ENCODE assay signal across 8 cellular contexts in the genomic region with DNA sequence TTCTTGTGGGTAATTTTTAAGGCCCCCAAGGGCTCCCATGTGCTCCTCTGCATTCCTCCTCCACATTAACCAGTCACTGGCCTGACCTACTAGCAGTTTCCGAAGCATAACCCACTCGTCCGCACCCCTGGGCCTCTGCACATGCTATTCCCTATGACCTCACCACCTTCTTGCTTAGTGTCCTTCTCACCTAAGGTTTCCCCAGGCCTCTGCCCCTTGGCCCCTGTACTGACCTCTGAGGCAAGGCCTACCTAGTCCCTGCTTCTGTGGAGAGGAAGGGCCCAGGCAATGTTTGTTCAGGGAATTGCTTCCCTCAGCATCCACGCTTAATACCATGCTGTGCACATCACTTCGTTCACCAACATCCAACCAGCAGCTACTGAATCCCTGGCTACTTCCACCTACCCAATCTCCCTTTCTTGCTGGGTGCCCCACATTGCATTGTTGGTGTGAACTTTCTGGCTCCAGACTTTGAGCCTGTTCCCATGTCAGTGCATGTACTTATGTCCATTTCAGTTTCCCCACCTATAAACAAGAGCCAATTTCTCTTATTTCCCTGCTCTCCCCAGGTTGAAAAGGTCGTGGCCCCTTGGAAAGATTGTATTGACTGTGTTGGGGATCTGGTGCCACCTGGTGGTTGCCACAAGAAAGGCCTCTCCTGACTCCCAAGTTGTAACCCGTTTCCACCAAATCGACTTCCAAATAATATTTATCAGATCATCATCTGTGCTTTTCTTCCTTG. TPM values are rescaled to one million over a fixed set of nuclear protein-coding genes. Genes with fewer than 3 reads are reported as not detected.
DNase-seq lines count a peak whose midpoint lies in the region; ATAC-seq, FAIRE-seq and TF ChIP-seq lines count a peak whose summit lies in the region.

No MANE protein-coding gene starts in this region.

- H3K36me3 Mint-ChIP-seq in MCF 10A (ENCODE audit: insufficient read depth, unreplicated experiment) (no peaks in the 10 kb centered on the region), type B pancreatic cell (no peaks in the 10 kb centered on the region)

- no peak overlapping the region for H3K4me3 ChIP-seq in HepG2 (replicated peaks in 1 of 3; ENCODE audit: insufficient read depth in 1 of 3, low read depth in 2 of 3, low read length in 3 of 3)

- DNase-seq in DMS53 treated with DMSO at 0.1 percent for 48 hours (lab: John Stamatoyannopoulos, UW; ENCODE audit: unreplicated experiment) (peak; percentile 41), RCC 7860 (ENCODE audit: low spot score) (peak; percentile 24), MCF 10A (ENCODE audit: unreplicated experiment) (peak; percentile 62), HepG2 (ENCODE audit: low spot score) (peak; percentile 49), type B pancreatic cell (ENCODE audit: extremely low spot score, unreplicated experiment) (no peak)

- H3K4me2 ChIP-seq in HepG2 (ENCODE audit: low read depth, low read length), result no peak overlapping the region

- no peak overlapping the region for H2AFZ ChIP-seq in HepG2 (ENCODE audit: low read length)

- no peaks in the 10 kb centered on the region for H3K36me3 ChIP-seq in HepG2 (replicated peaks in 1 of 2; ENCODE audit: control insufficient read depth in 1 of 2, insufficient read depth in 2 of 2, low read length in 2 of 2)

- TF ChIP-seq RAD21 in HepG2 (CRISPR knock-in tag; IDR thresholded peaks at IDR 0.05), result peak; percentile 38; the same call in 1 of the 2 replicates

- no peak overlapping the region for H3K27ac ChIP-seq in HepG2 (ENCODE audit: extremely low read length, insufficient read depth, low read length)

- H3K4me1 ChIP-seq in HepG2 (ENCODE audit: insufficient read depth, low read length), result no peaks in the 10 kb centered on the region

- H3K4me1 Mint-ChIP-seq in MCF 10A (ENCODE audit: insufficient read depth, unreplicated experiment) (no peaks in the 10 kb centered on the region), type B pancreatic cell (ENCODE audit: unreplicated experiment) (peaks cover 4% of the 10 kb centered on the region)

- H3K27ac Mint-ChIP-seq in MCF 10A (ENCODE audit: low read depth, unreplicated experiment) (no peak overlapping the region), type B pancreatic cell (no peak overlapping the region)

- H3K4me3 Mint-ChIP-seq in MCF 10A (ENCODE audit: unreplicated experiment) (no peak overlapping the region), type B pancreatic cell (no peak overlapping the region)

- POLR2A ChIA-PET in MCF 10A (lab: Yijun Ruan, JAX), result no interaction called here
- POLR2A ChIA-PET in HepG2 (lab: Yijun Ruan, JAX), result no interaction called here

- peaks cover 0 to 11% of the 10 kb centered on the region in 2 experiments; a peak in 4 of 5 replicates for H3K27me3 ChIP-seq in HepG2 (ENCODE audit: control insufficient read depth in 1 of 2, insufficient read depth in 2 of 2, low read length in 2 of 2)

- H4K20me1 ChIP-seq in HepG2 (ENCODE audit: insufficient read depth, low read length), result no peaks in the 10 kb centered on the region

- no peak overlapping the region for H3K9ac ChIP-seq in HepG2 (ENCODE audit: insufficient read depth, low read depth, low read length)

- H3K79me2 ChIP-seq in HepG2 (ENCODE audit: insufficient read depth, low read length), result no peaks in the 10 kb centered on the region

- TF ChIP-seq POLR2A in HepG2 (IDR thresholded peaks at IDR 0.05; ENCODE audit: insufficient read depth in 1 of 2, low read depth in 2 of 2, low read length in 2 of 2), result no peak

- in situ Hi-C loops in HepG2 (cut with HindIII; ENCODE audit: extremely low pct_ligation_motif_present, low pct_unique_long_range_greater_than_20kb), result loop anchor here (5.0 kb wide), 1 partner anchor 252 kb away; no protein-coding TSS in a partner anchor

- H3K9me3 Mint-ChIP-seq in MCF 10A (ENCODE audit: unreplicated experiment) (peaks cover 4% of the 10 kb centered on the region), type B pancreatic cell (peaks cover 9% of the 10 kb centered on the region)

- H3K27me3 Mint-ChIP-seq in MCF 10A (ENCODE audit: insufficient read depth, unreplicated experiment) (peaks cover 20% of the 10 kb centered on the region), type B pancreatic cell (no peaks in the 10 kb centered on the region)

- peak; percentile 22 for FAIRE-seq in RCC 7860 (lab: Jason Lieb, UNC)
- FAIRE-seq in HepG2 (lab: Jason Lieb, UNC), result peak; percentile 88

- BruUV-seq in MCF 10A (replicated peaks; lab: Mats Ljungman, UMichigan), result no TSS peak
- no TSS peak for BruUV-seq in HepG2 (replicated peaks; lab: Mats Ljungman, UMichigan)

- no peaks in the 10 kb centered on the region for H3K9me3 ChIP-seq in HepG2 (ENCODE audit: low read length)

- ATAC-seq in HG03460 (IDR thresholded peaks at IDR 0.05; ENCODE audit: unreplicated experiment) (peak; percentile 54), HepG2 (peak; percentile 86), HG02610 (IDR thresholded peaks at IDR 0.05; ENCODE audit: unreplicated experiment) (no peak), HG02884 (IDR thresholded peaks at IDR 0.05; ENCODE audit: unreplicated experiment) (no peak)

- peak; percentile 86 for TF ChIP-seq CTCF in MCF 10A (IDR thresholded peaks at IDR 0.05; ENCODE audit: unreplicated experiment)
- TF ChIP-seq CTCF in HepG2 (CRISPR knock-in tag; IDR thresholded peaks at IDR 0.05), result peak; percentile 89
- TF ChIP-seq CTCF in type B pancreatic cell (conservative IDR thresholded peaks at IDR 0.05), result peak; percentile 91

- TF ChIP-seq EP300 in HepG2 (IDR thresholded peaks at IDR 0.05; ENCODE audit: low read depth in 2 of 2, low read length in 2 of 2) (no peak), HepG2 (CRISPR knock-in tag; IDR thresholded peaks at IDR 0.05; ENCODE audit: borderline replicate concordance) (no peak)

- 19% methylated on average over 8 of the region's 8 CpGs for WGBS in HepG2 (ENCODE audit: low lambda C conversion rate)

- CTCF ChIA-PET in MCF 10A (lab: Yijun Ruan, JAX) (interaction anchor here (0.6 to 6.6 kb wide), 13 partner anchors 8 to 1698 kb away, joined by 3 to 75 read pairs (median 4); no protein-coding TSS in a partner anchor), HepG2 (lab: Yijun Ruan, JAX; ENCODE audit: low intra/inter-chr PET ratio, low total read pairs) (interaction anchor here (0.7 to 3.7 kb wide), 5 partner anchors 18 to 252 kb away, joined by 4 to 39 read pairs (median 6); no protein-coding TSS in a partner anchor)

- intact Hi-C loops in MCF 10A (cut with micrococcal nuclease) (loop anchor here (1.0 kb wide), 3 partner anchors 18 to 252 kb away; no protein-coding TSS in a partner anchor), HepG2 (cut with micrococcal nuclease; ENCODE audit: unreplicated experiment) (loop anchor here (1.0 kb wide), 2 partner anchors 18 to 252 kb away; no protein-coding TSS in a partner anchor)

TF ChIP-seq in HepG2, 621 proteins besides CTCF, POLR2A, EP300 and RAD21 (continues in another document):
- TF ChIP-seq ELK4 (CRISPR knock-in tag; IDR thresholded peaks at IDR 0.05; ENCODE audit: borderline replicate concordance) (no peak), FOXO4 (CRISPR knock-in tag; conservative IDR thresholded peaks at IDR 0.05) (no peak), HHEX (CRISPR knock-in tag; IDR thresholded peaks at IDR 0.05) (no peak), NR2F2 (IDR thresholded peaks at IDR 0.05; ENCODE audit: borderline replicate concordance, low read depth) (peak; percentile 45; the same call in 1 of the 2 replicates)

RNA-seq across cellular contexts. Expression of gene TMEM177, which starts 19.2 kb away (rescaled TPM):
- total RNA-seq in MCF 10A (2022) (13.3 and 16.8 TPM in 2 replicates), HepG2 (2016; rRNA removed; fragmentation: Illumina TruSeq; extraction: Trizol) (44.7 and 47.9 TPM in 2 replicates), type B pancreatic cell (ENCODE audit: low replicate concordance) (16.9 and 19.0 TPM in 2 replicates)
- total RNA-seq in HepG2 (2016; cell fraction: cytosol; rRNA removed; fragmentation: Illumina TruSeq; extraction: Trizol; ENCODE audit: low read depth), result 15.4 and 16.3 TPM in 2 replicates
- 47.5 and 49.2 TPM in 2 replicates for total RNA-seq in HepG2 (2016; cell fraction: insoluble cytoplasmic fraction; rRNA removed; fragmentation: Illumina TruSeq; extraction: Trizol)
- total RNA-seq in HepG2 (2016; cell fraction: membrane; rRNA removed; fragmentation: Illumina TruSeq; extraction: Trizol), result 27.3 and 32.1 TPM in 2 replicates
- 26.1 and 27.7 TPM in 2 replicates for total RNA-seq in HepG2 (2016; cell fraction: nucleus; rRNA removed; fragmentation: Illumina TruSeq; extraction: Trizol)
- 34.7 and 46.6 TPM in 2 replicates for polyA plus RNA-seq in HepG2 (2011; rRNA removed)
- 34.2 and 43.3 TPM in 2 replicates for polyA plus RNA-seq in HepG2 (2011; cell fraction: cytosol; rRNA removed)
- 46.4 and 51.6 TPM in 2 replicates for polyA plus RNA-seq in HepG2 (2011; cell fraction: nucleus; rRNA removed)
- 20.5 and 32.1 TPM in 2 replicates for polyA plus RNA-seq in HepG2 (2012)
- 12.8 and 13.4 TPM in 2 replicates for polyA plus RNA-seq in HepG2 (2016; cell fraction: cytosol; fragmentation: Illumina TruSeq; extraction: Trizol; ENCODE audit: low read depth)
- 62.8 and 62.9 TPM in 2 replicates for polyA plus RNA-seq in HepG2 (2016; cell fraction: insoluble cytoplasmic fraction; fragmentation: Illumina TruSeq; extraction: Trizol; ENCODE audit: low read depth)
- 19.9 and 21.6 TPM in 2 replicates for polyA plus RNA-seq in HepG2 (2016; cell fraction: membrane; fragmentation: Illumina TruSeq; extraction: Trizol; ENCODE audit: low read depth)
- polyA plus RNA-seq in HepG2 (2016; cell fraction: nucleus; fragmentation: Illumina TruSeq; extraction: Trizol; ENCODE audit: insufficient read depth, low read depth), result 41.1 and 43.7 TPM in 2 replicates
- polyA minus RNA-seq in HepG2 (2011; rRNA and poly(A)+ RNA removed; ENCODE audit: low replicate concordance), result 22.7 and 58.5 TPM in 2 replicates
- polyA minus RNA-seq in HepG2 (2011; cell fraction: cytosol; rRNA and poly(A)+ RNA removed), result 13.8 and 15.2 TPM in 2 replicates
- polyA minus RNA-seq in HepG2 (2011; cell fraction: nucleus; rRNA and poly(A)+ RNA removed), result 49.2 and 53.5 TPM in 2 replicates

Comparison
In these comparisons a context has a peak if more than half of its experiments do, and no peak if none do; other contexts are left out.
1. ATAC-seq: peak in HG03460 (single experiment) and HepG2 (single experiment); none in HG02610 (single experiment) and HG02884 (single experiment).
2. Peak in every context shown above with its lines, with median percentiles within 50 percentile points of each other: CTCF ChIP-seq.